14 cellular contexts compared by ENCODE assay signal in genomic region chr1:185864889-185865288, GRCh38.
DNase-seq lines count a peak whose midpoint lies in the region; ATAC-seq and TF ChIP-seq lines count a peak whose summit lies in the region.
"Had no signal": no experiment of that assay in that cellular context is flagged by ENCODE, and none has a peak within 500 bp of the region (broad histone marks: within the 10 kb centered on the region; RNA-seq: fewer than 3 reads in every experiment).

No MANE protein-coding gene starts in this region.

- peaks cover 15% of the 10 kb centered on the region; the same call in 1 of the 2 replicates for H3K4me1 ChIP-seq in Caco-2
- H3K4me1 ChIP-seq: BE2C had no signal

- DNase-seq in AG04449 (ENCODE audit: low read depth, low spot score) (peak; percentile 63), HS-27A (ENCODE audit: low read depth) (peak; percentile 76), astrocyte of the cerebellum (ENCODE audit: low read depth) (peak; percentile 6), glomerular visceral epithelial cell (ENCODE audit: extremely low spot score) (peak; percentile 57), NCI-H446 treated with DMSO at 0.1 percent for 48 hours (lab: John Stamatoyannopoulos, UW) (no peak), Caco-2 (no peak), H4 (ENCODE audit: low spot score) (no peak)
- DNase-seq: activated CD4-positive, alpha-beta T cell treated with anti-CD3 and anti-CD28 coated beads, Interleukin-2, amount 50 U/mL, for 4 hours; BE2C; NCI-H526 treated with DMSO at 0.1 percent for 48 hours; T-helper 1 cell had no signal

- no TSS peak for BruUV-seq in Caco-2 (replicated peaks; lab: Mats Ljungman, UMichigan)

- no peaks in the 10 kb centered on the region for H3K36me3 Mint-ChIP-seq in Caco-2 (ENCODE audit: insufficient read depth, unreplicated experiment)
- H3K36me3 Mint-ChIP-seq: activated naive CD4-positive, alpha-beta T cell treated with anti-CD3 and anti-CD28 coated beads, Interleukin-2, amount 50 U/mL, for 72 hours had no signal

- H3K36me3 ChIP-seq in Caco-2 (ENCODE audit: control insufficient read depth, insufficient read depth, low read length), result no peaks in the 10 kb centered on the region
- H3K36me3 ChIP-seq: BE2C had no signal

- no peaks in the 10 kb centered on the region for H3K27me3 ChIP-seq in Caco-2 (replicated peaks; ENCODE audit: control insufficient read depth, insufficient read depth, low read length)
- H3K27me3 ChIP-seq: BE2C had no signal

- no peak for ATAC-seq in HG03565 (IDR thresholded peaks at IDR 0.05; ENCODE audit: unreplicated experiment)
- ATAC-seq: activated naive CD4-positive, alpha-beta T cell treated with anti-CD3 and anti-CD28 coated beads, Interleukin-2, amount 50 U/mL, for 72 hours had no signal

- intact Hi-C loops in Caco-2 (cut with micrococcal nuclease; ENCODE audit: unreplicated experiment), result no loop called here

- H3K9me3 ChIP-seq in Caco-2, result no peaks in the 10 kb centered on the region
- H3K9me3 ChIP-seq: BE2C had no signal

- POLR2A ChIA-PET in AG04449 (lab: Yijun Ruan, JAX), result interaction anchor here (0.6 kb wide), 1 partner anchor 53 kb away, joined by 3 read pairs; no protein-coding TSS in a partner anchor
- POLR2A ChIA-PET in Caco-2 (lab: Charles Lee), result no interaction called here

- CTCF ChIA-PET in AG04449 (lab: Yijun Ruan, JAX), result no interaction called here
- CTCF ChIA-PET in Caco-2 (lab: Charles Lee), result no interaction called here

- no peaks in the 10 kb centered on the region for H3K27me3 Mint-ChIP-seq in Caco-2 (ENCODE audit: insufficient read depth, unreplicated experiment)

- in situ Hi-C loops in astrocyte of the cerebellum (cut with HindIII; ENCODE audit: low sequenced_read_pairs), result no loop called here

- no peak for TF ChIP-seq CTCF in AG04449 (IDR thresholded peaks at IDR 0.05; ENCODE audit: insufficient read depth, low read length, missing control alignments)
- no peak for TF ChIP-seq CTCF in astrocyte of the cerebellum (IDR thresholded peaks at IDR 0.05; ENCODE audit: low read depth, low read length, missing control alignments)
- TF ChIP-seq CTCF in Caco-2 (IDR thresholded peaks at IDR 0.05; ENCODE audit: insufficient read depth in 1 of 2, low read depth in 1 of 2, low read length in 1 of 2, severe bottlenecking in 1 of 2, unreplicated experiment in 1 of 2), result no peak

- H3K9me3 Mint-ChIP-seq in Caco-2 (ENCODE audit: unreplicated experiment), result peaks cover 11% of the 10 kb centered on the region
- H3K9me3 Mint-ChIP-seq: activated naive CD4-positive, alpha-beta T cell treated with anti-CD3 and anti-CD28 coated beads, Interleukin-2, amount 50 U/mL, for 72 hours; stimulated activated naive CD8-positive, alpha-beta T cell treated with anti-CD3 and anti-CD28 coated beads, Interleukin-15, Interleukin-2, amounts not matched to agents 100 ng/mL and 50 ng/mL, for 24 hours had no signal

- H3K27ac Mint-ChIP-seq in Caco-2 (ENCODE audit: unreplicated experiment), result no peak overlapping the region
- H3K27ac Mint-ChIP-seq: activated naive CD4-positive, alpha-beta T cell treated with anti-CD3 and anti-CD28 coated beads, Interleukin-2, amount 50 U/mL, for 72 hours; stimulated activated naive CD8-positive, alpha-beta T cell treated with anti-CD3 and anti-CD28 coated beads, Interleukin-15, Interleukin-2, amounts not matched to agents 100 ng/mL and 50 ng/mL, for 24 hours had no signal

- peaks cover 14% of the 10 kb centered on the region for H3K4me1 Mint-ChIP-seq in Caco-2 (ENCODE audit: low read depth, unreplicated experiment)

- no peak overlapping the region for H3K4me3 ChIP-seq in AG04449 (ENCODE audit: low read depth, low read length)
- H3K4me3 ChIP-seq in astrocyte of the cerebellum (ENCODE audit: low read depth, low read length), result no peak overlapping the region
- no peak overlapping the region for H3K4me3 ChIP-seq in Caco-2 (ENCODE audit: low read depth, low read length)

- no peak overlapping the region for H3K4me3 Mint-ChIP-seq in Caco-2 (ENCODE audit: unreplicated experiment)
- H3K4me3 Mint-ChIP-seq: stimulated activated naive CD8-positive, alpha-beta T cell treated with anti-CD3 and anti-CD28 coated beads, Interleukin-15, Interleukin-2, amounts not matched to agents 100 ng/mL and 50 ng/mL, for 24 hours had no signal

Comparison
In these comparisons a context has a peak if more than half of its experiments do, and no peak if none do; other contexts are left out.
1. DNase-seq: peak in AG04449 (single experiment), HS-27A (single experiment), astrocyte of the cerebellum (single experiment) and glomerular visceral epithelial cell (single experiment); none in NCI-H446 treated with DMSO at 0.1 percent for 48 hours (single experiment), Caco-2 (0 of 2) and H4 (single experiment).